13 cellular contexts compared by ENCODE assay signal in the genomic region with DNA sequence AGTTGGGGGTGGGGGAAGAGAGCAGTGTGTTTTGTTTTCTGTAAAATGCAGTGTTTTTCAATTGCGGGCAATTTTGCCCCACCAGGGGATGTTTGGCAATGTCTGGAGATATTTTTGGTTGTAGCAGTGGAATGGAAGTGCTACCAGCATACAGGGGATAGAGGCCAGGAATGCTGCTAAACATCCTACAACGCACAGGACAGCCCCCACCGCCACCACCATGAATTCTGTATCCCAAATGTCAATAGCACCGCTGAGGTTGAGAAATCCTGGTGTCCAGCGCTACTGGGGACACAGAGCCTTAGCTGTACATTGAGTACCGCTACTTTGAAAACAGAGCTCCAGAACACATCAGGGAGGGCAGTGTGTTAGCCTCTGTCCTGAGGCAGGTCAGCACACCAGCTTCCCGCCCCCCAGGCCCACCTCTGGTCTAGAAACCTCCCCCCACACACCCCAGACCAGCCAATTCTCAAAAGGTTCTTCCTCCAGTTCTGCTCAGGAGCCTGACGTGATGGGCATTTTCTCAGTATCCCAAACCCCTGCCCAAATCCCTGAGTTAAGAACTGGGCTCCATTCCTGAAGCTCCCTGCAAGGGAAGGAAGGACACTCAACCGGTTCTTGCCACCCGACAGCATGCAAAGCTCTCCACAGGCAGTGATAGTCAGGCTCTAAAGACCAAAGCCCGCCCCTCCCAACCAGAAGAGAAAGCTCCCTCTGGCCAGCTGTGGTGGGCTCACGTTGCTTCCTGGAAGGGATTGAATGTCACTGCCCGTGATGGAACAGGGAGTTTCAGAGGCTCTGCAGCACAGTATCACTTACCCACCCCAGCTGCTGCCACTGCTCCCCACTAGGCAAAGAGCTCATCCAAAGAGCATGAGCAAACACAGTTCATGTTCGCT.
DNase-seq lines count a peak whose midpoint lies in the region; ATAC-seq, FAIRE-seq and TF ChIP-seq lines count a peak whose summit lies in the region.
"Had no signal": no experiment of that assay in that cellular context is flagged by ENCODE, and none has a peak within 500 bp of the region (broad histone marks: within the 10 kb centered on the region; RNA-seq: fewer than 3 reads in every experiment).

No MANE protein-coding gene starts in this region.

- H3F3A ChIP-seq in neural progenitor cell (ENCODE audit: low read depth), result peaks cover 28% of the 10 kb centered on the region

- H3K27me3 Mint-ChIP-seq in astrocyte (ENCODE audit: low read depth, unreplicated experiment) (peaks cover 23% of the 10 kb centered on the region), neural progenitor cell (ENCODE audit: insufficient read depth, low read depth) (peaks cover 10% of the 10 kb centered on the region)

- H3K9ac ChIP-seq in astrocyte (ENCODE audit: low read length), result no peak overlapping the region
- no peak overlapping the region for H3K9ac ChIP-seq in neural progenitor cell
- no peak overlapping the region for H3K9ac ChIP-seq in kidney (ENCODE audit: low read length in 2 of 2)

- CTCF ChIA-PET in HEK293 (lab: Yijun Ruan, JAX), result interaction anchor here (0.7 to 0.8 kb wide), 3 partner anchors 42 to 397 kb away, joined by 3 to 7 read pairs (median 3); no protein-coding TSS in a partner anchor

- H3K4me1 Mint-ChIP-seq in astrocyte (ENCODE audit: low read depth, unreplicated experiment) (peaks cover 6% of the 10 kb centered on the region), neural progenitor cell (peaks cover 50% of the 10 kb centered on the region)

- H4K20me1 ChIP-seq in astrocyte (ENCODE audit: insufficient read depth, low read length), result no peaks in the 10 kb centered on the region
- peaks cover 2% of the 10 kb centered on the region for H4K20me1 ChIP-seq in neural progenitor cell (ENCODE audit: low read depth)

- peak overlapping the region; percentile 7 for H3K27ac Mint-ChIP-seq in astrocyte (ENCODE audit: unreplicated experiment)
- H3K27ac Mint-ChIP-seq in neural progenitor cell, result peak overlapping the region; percentile 58
- H3K27ac Mint-ChIP-seq: immature natural killer cell had no signal

- no peak overlapping the region for H3K4me3 Mint-ChIP-seq in astrocyte (ENCODE audit: unreplicated experiment)
- H3K4me3 Mint-ChIP-seq in neural progenitor cell, result no peak overlapping the region
- H3K4me3 Mint-ChIP-seq: activated T-cell treated with anti-CD3 and anti-CD28 coated beads, Interleukin-2, amount 50 U/mL, for 4 hours; immature natural killer cell had no signal

- no peak for ATAC-seq in GM21529 (IDR thresholded peaks at IDR 0.05; ENCODE audit: unreplicated experiment)
- ATAC-seq: activated T-cell treated with anti-CD3 and anti-CD28 coated beads, Interleukin-2, amount 50 U/mL, for 4 hours had no signal

- H3K79me2 ChIP-seq in astrocyte (ENCODE audit: insufficient read depth, low read length) (no peaks in the 10 kb centered on the region), neural progenitor cell (ENCODE audit: low read depth) (no peaks in the 10 kb centered on the region)

- H3K9me3 Mint-ChIP-seq in astrocyte (ENCODE audit: unreplicated experiment) (peaks cover 2% of the 10 kb centered on the region), neural progenitor cell (no peaks in the 10 kb centered on the region)
- H3K9me3 Mint-ChIP-seq: activated T-cell treated with anti-CD3 and anti-CD28 coated beads, Interleukin-2, amount 50 U/mL, for 4 hours; immature natural killer cell had no signal

- H3K9me3 ChIP-seq in HEK293 (ENCODE audit: control insufficient read depth, insufficient read depth, low read depth, low read length) (no peaks in the 10 kb centered on the region), astrocyte (ENCODE audit: insufficient read depth, low read depth, low read length) (no peaks in the 10 kb centered on the region), neural progenitor cell (ENCODE audit: low read depth) (no peaks in the 10 kb centered on the region), kidney (ENCODE audit: control insufficient read depth in 1 of 2, low read length in 2 of 2) (no peaks in the 10 kb centered on the region)

- H3K27me3 ChIP-seq in astrocyte (ENCODE audit: insufficient read depth, low read length) (no peaks in the 10 kb centered on the region), neural progenitor cell (no peaks in the 10 kb centered on the region)

- no peak for TF ChIP-seq CTCF in HEK293 (tag by site-specific recombination; IDR thresholded peaks at IDR 0.05)
- no peak for TF ChIP-seq CTCF in astrocyte (IDR thresholded peaks at IDR 0.05; ENCODE audit: insufficient read depth, low read depth, low read length)
- no peak for TF ChIP-seq CTCF in neural progenitor cell (IDR thresholded peaks at IDR 0.05)
- TF ChIP-seq CTCF in kidney (IDR thresholded peaks at IDR 0.05; ENCODE audit: borderline replicate concordance, extremely low read depth, insufficient read depth), result no peak

- intact Hi-C loops in kidney (cut with DNase I), result no loop called here

- H3K4me2 ChIP-seq in astrocyte (ENCODE audit: low read length) (no peak overlapping the region), neural progenitor cell (peak overlapping the region; percentile 56)
- H3K4me2 ChIP-seq: smooth muscle cell had no signal

- no peak for TF ChIP-seq POLR2A in H54 (IDR thresholded peaks at IDR 0.05; ENCODE audit: low read depth, low read length)

- H3K4me1 ChIP-seq in HEK293 (ENCODE audit: control insufficient read depth, insufficient read depth, low read length) (peaks cover 10% of the 10 kb centered on the region), astrocyte (ENCODE audit: insufficient read depth, low read length) (peaks cover 9% of the 10 kb centered on the region), neural progenitor cell (peaks cover 44% of the 10 kb centered on the region), kidney (ENCODE audit: control insufficient read depth in 1 of 2, insufficient read depth in 1 of 2, low read depth in 1 of 2, low read length in 2 of 2) (peaks cover 0 to 3% of the 10 kb centered on the region in 2 donors)

- no peak overlapping the region for H3K27ac ChIP-seq in HEK293 (ENCODE audit: extremely low read depth, low read depth, low read length)
- H3K27ac ChIP-seq in astrocyte (ENCODE audit: low read depth, low read length), result no peak overlapping the region
- no peak overlapping the region for H3K27ac ChIP-seq in neural progenitor cell
- no peak overlapping the region for H3K27ac ChIP-seq in kidney (ENCODE audit: low read depth in 2 of 2, low read length in 2 of 2)
- H3K27ac ChIP-seq: epithelial cell of prostate had no signal

- no peak overlapping the region for H3K4me3 ChIP-seq in HEK293 (ENCODE audit: low read depth, low read length)
- no peak overlapping the region for H3K4me3 ChIP-seq in astrocyte (ENCODE audit: insufficient read depth, low read depth, low read length)
- no peak overlapping the region for H3K4me3 ChIP-seq in neural progenitor cell
- no peak overlapping the region for H3K4me3 ChIP-seq in kidney (ENCODE audit: low read length in 2 of 2)
- H3K4me3 ChIP-seq: smooth muscle cell had no signal

- H2AFZ ChIP-seq in astrocyte (ENCODE audit: low read depth, low read length), result no peak overlapping the region
- peak overlapping the region; percentile 17 for H2AFZ ChIP-seq in neural progenitor cell (replicated peaks)

- FAIRE-seq in astrocyte (lab: Jason Lieb, UNC), result no peak
- no peak for FAIRE-seq in H54 (lab: Jason Lieb, UNC)
- FAIRE-seq in kidney (lab: Jason Lieb, UNC), result no peak

- DNase-seq in NCI-H2171 (lab: John Stamatoyannopoulos, UW), result peak; percentile 94
- DNase-seq in astrocyte (ENCODE audit: low read depth), result no peak
- DNase-seq in neural progenitor cell (ENCODE audit: low spot score), result peak; percentile 77
- no peak for DNase-seq in activated T-cell treated with anti-CD3 and anti-CD28 coated beads, Interleukin-2, amount 50 U/mL, for 48 hours
- no peak for DNase-seq in H54 (ENCODE audit: insufficient read length, low spot score)
- no peak for DNase-seq in kidney
- DNase-seq: activated T-cell treated with anti-CD3 and anti-CD28 coated beads, Interleukin-2, amount 50 U/mL, for 4 hours; immature natural killer cell; stimulated activated CD8-positive, alpha-beta memory T cell treated with anti-CD3 and anti-CD28 coated beads, Interleukin-4, amount 100 ng/mL, for 48 hours had no signal

- no peaks in the 10 kb centered on the region for H3K36me3 Mint-ChIP-seq in astrocyte (ENCODE audit: low read depth, unreplicated experiment)
- no peaks in the 10 kb centered on the region for H3K36me3 Mint-ChIP-seq in neural progenitor cell
- H3K36me3 Mint-ChIP-seq: immature natural killer cell had no signal

- H3K36me3 ChIP-seq in HEK293 (ENCODE audit: control insufficient read depth in 2 of 2, insufficient read depth in 1 of 2, low read length in 2 of 2) (no peaks in the 10 kb centered on the region), astrocyte (ENCODE audit: insufficient read depth, low read length) (no peaks in the 10 kb centered on the region), neural progenitor cell (no peaks in the 10 kb centered on the region), kidney (ENCODE audit: control insufficient read depth in 1 of 2, insufficient read depth in 2 of 2, low read length in 2 of 2) (no peaks in the 10 kb centered on the region)

- POLR2A ChIA-PET in HEK293 (lab: Yijun Ruan, JAX), result no interaction called here

TF ChIP-seq in HEK293, 187 proteins besides CTCF, POLR2A, EP300 and RAD21:
- peak; percentile 55; the same call in 1 of the 2 replicates for TF ChIP-seq ZNF600 (tag by site-specific recombination; IDR thresholded peaks at IDR 0.05)
- TF ChIP-seq, protein P1, sequence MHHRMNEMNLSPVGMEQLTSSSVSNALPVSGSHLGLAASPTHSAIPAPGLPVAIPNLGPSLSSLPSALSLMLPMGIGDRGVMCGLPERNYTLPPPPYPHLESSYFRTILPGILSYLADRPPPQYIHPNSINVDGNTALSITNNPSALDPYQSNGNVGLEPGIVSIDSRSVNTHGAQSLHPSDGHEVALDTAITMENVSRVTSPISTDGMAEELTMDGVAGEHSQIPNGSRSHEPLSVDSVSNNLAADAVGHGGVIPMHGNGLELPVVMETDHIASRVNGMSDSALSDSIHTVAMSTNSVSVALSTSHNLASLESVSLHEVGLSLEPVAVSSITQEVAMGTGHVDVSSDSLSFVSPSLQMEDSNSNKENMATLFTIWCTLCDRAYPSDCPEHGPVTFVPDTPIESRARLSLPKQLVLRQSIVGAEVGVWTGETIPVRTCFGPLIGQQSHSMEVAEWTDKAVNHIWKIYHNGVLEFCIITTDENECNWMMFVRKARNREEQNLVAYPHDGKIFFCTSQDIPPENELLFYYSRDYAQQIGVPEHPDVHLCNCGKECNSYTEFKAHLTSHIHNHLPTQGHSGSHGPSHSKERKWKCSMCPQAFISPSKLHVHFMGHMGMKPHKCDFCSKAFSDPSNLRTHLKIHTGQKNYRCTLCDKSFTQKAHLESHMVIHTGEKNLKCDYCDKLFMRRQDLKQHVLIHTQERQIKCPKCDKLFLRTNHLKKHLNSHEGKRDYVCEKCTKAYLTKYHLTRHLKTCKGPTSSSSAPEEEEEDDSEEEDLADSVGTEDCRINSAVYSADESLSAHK (tag by site-specific recombination; IDR thresholded peaks at IDR 0.05), result 0 out of 2 replicates have a peak, but pooled peaks have one; percentile 30
- peak; percentile 43 for TF ChIP-seq ZIC2 (tag by site-specific recombination; IDR thresholded peaks at IDR 0.05)
- no peak for TF ChIP-seq ZBTB1 (tag by site-specific recombination; IDR thresholded peaks at IDR 0.05)
TF ChIP-seq in HEK293: peak in this region for 3.

Comparison
In these comparisons a context has a peak if more than half of its experiments do, and no peak if none do; other contexts are left out.
1. DNase-seq: peak in NCI-H2171 (single experiment) and neural progenitor cell (single experiment); none in astrocyte (single experiment), activated T-cell treated with anti-CD3 and anti-CD28 coated beads, Interleukin-2, amount 50 U/mL, for 48 hours (0 of 2), H54 (single experiment) and kidney (single experiment).